1 cellular context compared by ENCODE assay signal in genomic region chr9:134575103-134575816, GRCh38.
TF ChIP-seq lines count a peak whose summit lies in the region.

No MANE protein-coding gene starts in this region.

TF ChIP-seq in IMR-90, 13 proteins besides CTCF, POLR2A, EP300 and RAD21:
- TF ChIP-seq CHD1 (IDR thresholded peaks at IDR 0.05; ENCODE audit: low read depth, low read length) (no peak), FOS (IDR thresholded peaks at IDR 0.05; ENCODE audit: low read depth, low read length) (no peak), MXI1 (IDR thresholded peaks at IDR 0.05; ENCODE audit: borderline replicate concordance, low read depth, low read length) (no peak), SMC3 (IDR thresholded peaks at IDR 0.05; ENCODE audit: low read depth, low read length) (no peak), MAFK (IDR thresholded peaks at IDR 0.05; ENCODE audit: low read depth, low read length) (no peak), CEBPB (IDR thresholded peaks at IDR 0.05; ENCODE audit: low read depth, low read length) (no peak), RCOR1 (IDR thresholded peaks at IDR 0.05; ENCODE audit: insufficient replicate concordance, low read length) (no peak), MAZ (IDR thresholded peaks at IDR 0.05; ENCODE audit: borderline replicate concordance, low read depth, low read length) (no peak), BHLHE40 (IDR thresholded peaks at IDR 0.05; ENCODE audit: low read depth, low read length) (no peak), RFX5 (IDR thresholded peaks at IDR 0.05; ENCODE audit: low read depth, low read length) (no peak), NFE2L2 (IDR thresholded peaks at IDR 0.05; ENCODE audit: low read depth, low read length) (no peak)
- TF ChIP-seq, protein P1, sequence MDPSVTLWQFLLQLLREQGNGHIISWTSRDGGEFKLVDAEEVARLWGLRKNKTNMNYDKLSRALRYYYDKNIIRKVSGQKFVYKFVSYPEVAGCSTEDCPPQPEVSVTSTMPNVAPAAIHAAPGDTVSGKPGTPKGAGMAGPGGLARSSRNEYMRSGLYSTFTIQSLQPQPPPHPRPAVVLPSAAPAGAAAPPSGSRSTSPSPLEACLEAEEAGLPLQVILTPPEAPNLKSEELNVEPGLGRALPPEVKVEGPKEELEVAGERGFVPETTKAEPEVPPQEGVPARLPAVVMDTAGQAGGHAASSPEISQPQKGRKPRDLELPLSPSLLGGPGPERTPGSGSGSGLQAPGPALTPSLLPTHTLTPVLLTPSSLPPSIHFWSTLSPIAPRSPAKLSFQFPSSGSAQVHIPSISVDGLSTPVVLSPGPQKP (IDR thresholded peaks at IDR 0.05; ENCODE audit: borderline replicate concordance, low read depth, low read length) = no peak
- TF ChIP-seq, protein P2, sequence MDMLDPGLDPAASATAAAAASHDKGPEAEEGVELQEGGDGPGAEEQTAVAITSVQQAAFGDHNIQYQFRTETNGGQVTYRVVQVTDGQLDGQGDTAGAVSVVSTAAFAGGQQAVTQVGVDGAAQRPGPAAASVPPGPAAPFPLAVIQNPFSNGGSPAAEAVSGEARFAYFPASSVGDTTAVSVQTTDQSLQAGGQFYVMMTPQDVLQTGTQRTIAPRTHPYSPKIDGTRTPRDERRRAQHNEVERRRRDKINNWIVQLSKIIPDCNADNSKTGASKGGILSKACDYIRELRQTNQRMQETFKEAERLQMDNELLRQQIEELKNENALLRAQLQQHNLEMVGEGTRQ (IDR thresholded peaks at IDR 0.05; ENCODE audit: low read depth, low read length) = no peak
